In genomic region chr3:149813367-149814281, GRCh38 we compare ENCODE assay signal across 8 cellular contexts. TPM values are rescaled to one million over a fixed set of nuclear protein-coding genes. Genes with fewer than 3 reads are reported as not detected.
DNase-seq lines count a peak whose midpoint lies in the region; ATAC-seq and TF ChIP-seq lines count a peak whose summit lies in the region.

No MANE protein-coding gene starts in this region.

- no peaks in the 10 kb centered on the region for H4K20me1 ChIP-seq in GM23248 (ENCODE audit: insufficient read depth)
- H4K20me1 ChIP-seq in KMS-11 (ENCODE audit: insufficient read depth) = no peaks in the 10 kb centered on the region

- H3K9me3 ChIP-seq in GM23248 (ENCODE audit: low read depth) = no peaks in the 10 kb centered on the region
- no peaks in the 10 kb centered on the region for H3K9me3 ChIP-seq in mucosa of descending colon
- no peaks in the 10 kb centered on the region for H3K9me3 ChIP-seq in upper lobe of left lung

- H3K9me2 ChIP-seq in GM23248 (ENCODE audit: insufficient read depth) = no peaks in the 10 kb centered on the region

- intact Hi-C loops in mucosa of descending colon (cut with DNase I, micrococcal nuclease) = no loop called here

- WGBS in GM23248 (ENCODE audit: low coverage in 1 of 2, low lambda C conversion rate in 2 of 2, missing lambda C conversion rate in 2 of 2), 2 experiments = 1 to 2% methylated on average over 29 of the region's 29 CpGs
- WGBS in upper lobe of left lung, 2 donors = 0 to 1% methylated on average over 29 of the region's 29 CpGs

- no peak for TF ChIP-seq CTCF in KMS-11 (conservative IDR thresholded peaks at IDR 0.05; ENCODE audit: low read depth, low read length)
- no peak for TF ChIP-seq CTCF in mucosa of descending colon (IDR thresholded peaks at IDR 0.05)
- TF ChIP-seq CTCF in upper lobe of left lung (IDR thresholded peaks at IDR 0.05) = no peak

- no peak for TF ChIP-seq EP300 in upper lobe of left lung (IDR thresholded peaks at IDR 0.05)

- peaks cover 38% of the 10 kb centered on the region for H3K4me1 ChIP-seq in GM23248 (ENCODE audit: insufficient read depth)
- H3K4me1 ChIP-seq in KMS-11 (ENCODE audit: low read depth, poor library complexity, severe bottlenecking) = peaks cover 46% of the 10 kb centered on the region
- peaks cover 18% of the 10 kb centered on the region for H3K4me1 ChIP-seq in mucosa of descending colon (ENCODE audit: low read depth)
- peaks cover 29 to 38% (median 35%) of the 10 kb centered on the region in 4 donors for H3K4me1 ChIP-seq in upper lobe of left lung

- peak overlapping the region; percentile 93 for H3K9ac ChIP-seq in GM23248
- H3K9ac ChIP-seq in KMS-11 = peak overlapping the region; percentile 98

- H3K36me3 ChIP-seq in GM23248 (ENCODE audit: low read depth) (no peaks in the 10 kb centered on the region), KMS-11 (ENCODE audit: insufficient read depth) (no peaks in the 10 kb centered on the region), mucosa of descending colon (ENCODE audit: low read depth) (no peaks in the 10 kb centered on the region), upper lobe of left lung (no peaks in the 10 kb centered on the region)

- H3K27me3 ChIP-seq in GM23248 (replicated peaks; ENCODE audit: insufficient read depth) = no peaks in the 10 kb centered on the region
- H3K27me3 ChIP-seq in KMS-11 (ENCODE audit: insufficient read depth, low read depth) = no peaks in the 10 kb centered on the region
- H3K27me3 ChIP-seq in upper lobe of left lung = no peaks in the 10 kb centered on the region

- no peak for TF ChIP-seq POLR2A in erythroblast (IDR thresholded peaks at IDR 0.05; ENCODE audit: low read length)
- TF ChIP-seq POLR2A in upper lobe of left lung (IDR thresholded peaks at IDR 0.05) = no peak

- peak in 2 of 3 experiments; percentile 63 to 90 for DNase-seq in NCI-H1417 (lab: John Stamatoyannopoulos, UW)
- no peak for DNase-seq in NCI-H1417 treated with DMSO at 0.1 percent for 48 hours (lab: John Stamatoyannopoulos, UW)
- peak; percentile 81 for DNase-seq in GM23248
- DNase-seq in activated CD4-positive, alpha-beta T cell treated with anti-CD3 and anti-CD28 coated beads, Interleukin-2, amount 50 U/mL, for 1 hour = peak; percentile 5
- peak; percentile 55 to 65 for DNase-seq in erythroblast (lab: John Stamatoyannopoulos, UW)
- DNase-seq in mucosa of descending colon = peak; percentile 29 to 32 (median 29)
- peak in 1 of 2 donors; percentile 48 for DNase-seq in upper lobe of left lung

- in situ Hi-C loops in GM23248 (cut with MboI) = no loop called here

- H3K79me2 ChIP-seq in GM23248 (ENCODE audit: insufficient read depth) (peaks cover 53% of the 10 kb centered on the region), KMS-11 (ENCODE audit: insufficient read depth, low read depth) (peaks cover 55% of the 10 kb centered on the region)

- H2AFZ ChIP-seq in GM23248 (peak overlapping the region; percentile 91), KMS-11 (ENCODE audit: low read depth) (peak overlapping the region; percentile 90)

- H3K4me3 ChIP-seq in GM23248 = peak overlapping the region; percentile 91
- H3K4me3 ChIP-seq in KMS-11 (IDR thresholded peaks at IDR 0.05; ENCODE audit: insufficient read depth, low read depth, low read length) = peak overlapping the region; percentile 65
- H3K4me3 ChIP-seq in mucosa of descending colon = peak overlapping the region; percentile 73
- H3K4me3 ChIP-seq in upper lobe of left lung = peak overlapping the region; percentile 61 to 86 (median 77)

- H3K27ac ChIP-seq in GM23248 (peak overlapping the region; percentile 95), KMS-11 (peak overlapping the region; percentile 98), upper lobe of left lung (peak overlapping the region; percentile 96 to 98 (median 98))

- H3K4me2 ChIP-seq in GM23248 (ENCODE audit: unreplicated experiment) = peak overlapping the region; percentile 94
- H3K4me2 ChIP-seq in KMS-11 = peak overlapping the region; percentile 94

- peak; percentile 25 for ATAC-seq in mucosa of descending colon
- peak; percentile 3 to 51 for ATAC-seq in upper lobe of left lung (ENCODE audit: low FRiP score in 2 of 2)

- H3F3A ChIP-seq in GM23248 (ENCODE audit: insufficient read depth) = peaks cover 49% of the 10 kb centered on the region

RNA-seq across cellular contexts. Expression of gene RNF13, which starts 0.6 kb away (rescaled TPM):
- total RNA-seq in GM23248 (2014; rRNA removed; shearing (Covaris generic)) = 48.7 and 65.4 TPM in 2 replicates
- polyA plus RNA-seq in GM23248 (2016; fragmentation: Nextera tagmentation; extraction: Ambion mirVana) = 100.0 and 103 TPM in 2 replicates
- total RNA-seq in mucosa of descending colon (10 to 100 TPM; 52.6 to 85.0 (median 64.9) TPM), upper lobe of left lung (100 to 1,000 TPM in 3 of 6 donors, 10 to 100 TPM in 3; 50.2 to 136 (median 101) TPM)

RNA-seq across cellular contexts. Expression of gene ANKUB1, which starts 21.3 kb away (rescaled TPM):
- total RNA-seq in GM23248 (2014; rRNA removed; shearing (Covaris generic)) = not detected in 2 replicates
- not detected in 2 replicates for polyA plus RNA-seq in GM23248 (2016; fragmentation: Nextera tagmentation; extraction: Ambion mirVana)
- not detected for total RNA-seq in mucosa of descending colon
- total RNA-seq in upper lobe of left lung = 10 to 100 TPM in 1 of 6 donors, 1 to 10 TPM in 4, not detected in 1; 1.4 to 24.5 (median 3.1) TPM
